In genomic region chr12:89789862-89790261, GRCh38 we compare ENCODE assay signal across 10 cellular contexts.
DNase-seq lines count a peak whose midpoint lies in the region; ATAC-seq, FAIRE-seq and TF ChIP-seq lines count a peak whose summit lies in the region.
"Had no signal": no experiment of that assay in that cellular context is flagged by ENCODE, and none has a peak within 500 bp of the region (broad histone marks: within the 10 kb centered on the region; RNA-seq: fewer than 3 reads in every experiment).

No MANE protein-coding gene starts in this region.

- TF ChIP-seq POLR2A in lower leg skin (IDR thresholded peaks at IDR 0.05): no peak
- TF ChIP-seq POLR2A in H54 (IDR thresholded peaks at IDR 0.05; ENCODE audit: low read depth, low read length): no peak

- FAIRE-seq in H54 (lab: Jason Lieb, UNC): no peak

- ATAC-seq in GM19467 (IDR thresholded peaks at IDR 0.05; ENCODE audit: unreplicated experiment) (peak; percentile 82), HG03439 (IDR thresholded peaks at IDR 0.05; ENCODE audit: unreplicated experiment) (peak; percentile 78)

- no peaks in the 10 kb centered on the region for H3K27me3 Mint-ChIP-seq in dendritic cell treated with granulocyte-macrophage colony-stimulating factor and Interleukin-4, amounts not matched to agents 40 ng/mL and 50 ng/mL, for 4 days

- H3K27ac Mint-ChIP-seq in dendritic cell treated with granulocyte-macrophage colony-stimulating factor and Interleukin-4, amounts not matched to agents 40 ng/mL and 50 ng/mL, for 4 days: peak overlapping the region; percentile 75

- H3K4me3 Mint-ChIP-seq in dendritic cell treated with granulocyte-macrophage colony-stimulating factor and Interleukin-4, amounts not matched to agents 40 ng/mL and 50 ng/mL, for 4 days: no peak overlapping the region

- H3K36me3 Mint-ChIP-seq in dendritic cell treated with granulocyte-macrophage colony-stimulating factor and Interleukin-4, amounts not matched to agents 40 ng/mL and 50 ng/mL, for 4 days (ENCODE audit: low read depth): peaks cover 20% of the 10 kb centered on the region

- intact Hi-C loops in dendritic cell treated with granulocyte-macrophage colony-stimulating factor and Interleukin-4, amounts not matched to agents 40 ng/mL and 50 ng/mL, for 4 days (cut with micrococcal nuclease): loop anchor here (2.0 to 5.0 kb wide), 2 partner anchors 42 to 73 kb away; no protein-coding TSS in a partner anchor
- intact Hi-C loops in lower leg skin (cut with DNase I; ENCODE audit: low total_unique reads): no loop called here

- TF ChIP-seq CTCF in AG10803 (conservative IDR thresholded peaks at IDR 0.05; ENCODE audit: low read length) (no peak), lower leg skin (IDR thresholded peaks at IDR 0.05) (no peak)

- DNase-seq in AG10803 (ENCODE audit: low read depth) (peak; percentile 73), lower leg skin (ENCODE audit: low spot score in 2 of 2) (no peak), NCI-H446 treated with DMSO at 0.1 percent for 48 hours (lab: John Stamatoyannopoulos, UW) (no peak), H54 (ENCODE audit: insufficient read length, low spot score) (no peak)
- no peak for DNase-seq in activated CD4-positive, alpha-beta T cell treated with anti-CD3 and anti-CD28 coated beads, Interleukin-2, amount 50 U/mL, for 4 hours
- DNase-seq: activated CD8-positive, alpha-beta memory T cell treated with anti-CD3 and anti-CD28 coated beads for 24 hours; BE2C had no signal

- 27 to 33% methylated on average over 1 of the region's 1 CpG for WGBS in lower leg skin, 2 donors

- H3K9me3 Mint-ChIP-seq in dendritic cell treated with granulocyte-macrophage colony-stimulating factor and Interleukin-4, amounts not matched to agents 40 ng/mL and 50 ng/mL, for 4 days: peaks cover 25% of the 10 kb centered on the region

- H3K4me3 ChIP-seq in AG10803 (ENCODE audit: low read length) (no peak overlapping the region), lower leg skin (ENCODE audit: low read depth, poor library complexity, severe bottlenecking) (no peak overlapping the region)

- peaks cover 32% of the 10 kb centered on the region for H3K4me1 Mint-ChIP-seq in dendritic cell treated with granulocyte-macrophage colony-stimulating factor and Interleukin-4, amounts not matched to agents 40 ng/mL and 50 ng/mL, for 4 days (ENCODE audit: low read depth)
